In genomic region chr10:3400368-3400767, GRCh38 we compare ENCODE assay signal across 18 cellular contexts.
DNase-seq lines count a peak whose midpoint lies in the region; TF ChIP-seq lines count a peak whose summit lies in the region.
"Had no signal": no experiment of that assay in that cellular context is flagged by ENCODE, and none has a peak within 500 bp of the region (broad histone marks: within the 10 kb centered on the region; RNA-seq: fewer than 3 reads in every experiment).

No MANE protein-coding gene starts in this region.

- H3K4me3 Mint-ChIP-seq in osteocyte (ENCODE audit: unreplicated experiment) (no peak overlapping the region), immature natural killer cell (no peak overlapping the region)
- H3K4me3 Mint-ChIP-seq: activated CD4-positive, alpha-beta memory T cell treated with anti-CD3 and anti-CD28 coated beads, Interleukin-2, amount 10 ng/mL, durations not matched to agents 7 days and 5 days; activated T-cell treated with anti-CD3 and anti-CD28 coated beads, Interleukin-2, amount 50 U/mL, for 4 hours; CD4-positive, alpha-beta memory T cell had no signal

- H3K4me1 Mint-ChIP-seq in osteocyte (ENCODE audit: unreplicated experiment) = peaks cover 30% of the 10 kb centered on the region
- H3K4me1 Mint-ChIP-seq in immature natural killer cell = no peaks in the 10 kb centered on the region
- H3K4me1 Mint-ChIP-seq: activated CD4-positive, alpha-beta memory T cell treated with anti-CD3 and anti-CD28 coated beads, Interleukin-2, amount 10 ng/mL, durations not matched to agents 7 days and 5 days; CD4-positive, alpha-beta memory T cell had no signal

- H3K27ac Mint-ChIP-seq in osteocyte (ENCODE audit: unreplicated experiment) = peak overlapping the region; percentile 68
- H3K27ac Mint-ChIP-seq in immature natural killer cell = no peak overlapping the region
- H3K27ac Mint-ChIP-seq: activated CD4-positive, alpha-beta memory T cell treated with anti-CD3 and anti-CD28 coated beads, Interleukin-2, amount 10 ng/mL, durations not matched to agents 7 days and 5 days; activated naive CD4-positive, alpha-beta T cell treated with anti-CD3 and anti-CD28 coated beads, Interleukin-2, amount 50 U/mL, for 72 hours; CD4-positive, alpha-beta memory T cell had no signal

- H3K27me3 Mint-ChIP-seq in osteocyte (ENCODE audit: unreplicated experiment) = peaks cover 4% of the 10 kb centered on the region
- peaks cover 0 to 3% (median 2%) of the 10 kb centered on the region in 3 donors for H3K27me3 Mint-ChIP-seq in immature natural killer cell (ENCODE audit: low read depth in 3 of 3)

- TF ChIP-seq CTCF in fibroblast of the aortic adventitia (IDR thresholded peaks at IDR 0.05; ENCODE audit: insufficient read depth, low read length) (no peak), osteocyte (IDR thresholded peaks at IDR 0.05) (no peak)

- no peak overlapping the region for H3K4me3 ChIP-seq in fibroblast of the aortic adventitia (ENCODE audit: low read depth, low read length)
- H3K4me3 ChIP-seq: breast epithelium had no signal

- DNase-seq in AG08396 (ENCODE audit: low spot score) (peak; percentile 51), RPMI7951 (ENCODE audit: low read depth) (peak; percentile 43), fibroblast of the aortic adventitia (ENCODE audit: low read depth) (peak; percentile 12), osteocyte (ENCODE audit: extremely low spot score, unreplicated experiment) (no peak), NCI-H1048 (lab: John Stamatoyannopoulos, UW) (no peak), NCI-H748 treated with DMSO at 0.1 percent for 48 hours (lab: John Stamatoyannopoulos, UW) (no peak), retina (no peak), immature natural killer cell (no peak)
- DNase-seq: activated CD4-positive, alpha-beta memory T cell treated with anti-CD3 and anti-CD28 coated beads, Interleukin-2, amount 10 ng/mL, durations not matched to agents 7 days and 5 days; activated T-cell treated with anti-CD3 and anti-CD28 coated beads, Interleukin-2, amount 50 U/mL, for 4 hours; CD4-positive, alpha-beta memory T cell; NCI-H1694; NCI-H2227 treated with DMSO at 0.1 percent for 48 hours; stimulated activated CD4-positive, alpha-beta T cell treated with anti-CD3 and anti-CD28 coated beads, Interleukin-2, amount 100 ng/mL, for 24 hours; T-helper 1 cell; WERI-Rb-1 had no signal

- H3K36me3 Mint-ChIP-seq in osteocyte (ENCODE audit: unreplicated experiment) (no peaks in the 10 kb centered on the region), immature natural killer cell (no peaks in the 10 kb centered on the region)
- H3K36me3 Mint-ChIP-seq: activated naive CD4-positive, alpha-beta T cell treated with anti-CD3 and anti-CD28 coated beads, Interleukin-2, amount 50 U/mL, for 72 hours; CD4-positive, alpha-beta memory T cell had no signal

- H3K9me3 Mint-ChIP-seq in osteocyte (ENCODE audit: unreplicated experiment) (peaks cover 4% of the 10 kb centered on the region), immature natural killer cell (no peaks in the 10 kb centered on the region)
- H3K9me3 Mint-ChIP-seq: activated CD4-positive, alpha-beta memory T cell treated with anti-CD3 and anti-CD28 coated beads, Interleukin-2, amount 10 ng/mL, durations not matched to agents 7 days and 5 days; activated naive CD4-positive, alpha-beta T cell treated with anti-CD3 and anti-CD28 coated beads, Interleukin-2, amount 50 U/mL, for 72 hours; activated T-cell treated with anti-CD3 and anti-CD28 coated beads, Interleukin-2, amount 50 U/mL, for 4 hours had no signal

Comparison
In these comparisons a context has a peak if more than half of its experiments do, and no peak if none do; other contexts are left out.
1. DNase-seq: peak in AG08396 (single experiment), RPMI7951 (single experiment) and fibroblast of the aortic adventitia (single experiment); none in osteocyte (single experiment), NCI-H1048 (single experiment), NCI-H748 treated with DMSO at 0.1 percent for 48 hours (single experiment), retina (single experiment) and immature natural killer cell (0 of 3).